3 cellular contexts compared by ENCODE assay signal in genomic region chr5:94025788-94026473, GRCh38.
TF ChIP-seq lines count a peak whose summit lies in the region.

No MANE protein-coding gene starts in this region.

TF ChIP-seq in A549, 52 proteins besides CTCF, POLR2A, EP300 and RAD21 (continued from another document):
- TF ChIP-seq MAFK (IDR thresholded peaks at IDR 0.05; ENCODE audit: partially characterized antibody) (no peak), SREBF2 (IDR thresholded peaks at IDR 0.05) (no peak)

TF ChIP-seq in GM12878, 131 proteins besides CTCF, POLR2A, EP300 and RAD21 (continued from another document):
- TF ChIP-seq KDM1A (IDR thresholded peaks at IDR 0.05; ENCODE audit: borderline replicate concordance) = no peak
- TF ChIP-seq BMI1 (IDR thresholded peaks at IDR 0.05; ENCODE audit: borderline replicate concordance) = no peak
- no peak for TF ChIP-seq SMARCA5 (IDR thresholded peaks at IDR 0.05)
- no peak for TF ChIP-seq NR2C2 (IDR thresholded peaks at IDR 0.05; ENCODE audit: borderline replicate concordance, control insufficient read depth, insufficient read length, low read depth)
- no peak for TF ChIP-seq SRF (IDR thresholded peaks at IDR 0.05; ENCODE audit: low read depth in 2 of 2, low read length in 2 of 2)
- TF ChIP-seq POLR2AphosphoS5 (IDR thresholded peaks at IDR 0.05; ENCODE audit: low read length) = no peak
- no peak for TF ChIP-seq TARDBP (IDR thresholded peaks at IDR 0.05; ENCODE audit: borderline replicate concordance)

TF ChIP-seq in HepG2, 621 proteins besides CTCF, POLR2A, EP300 and RAD21 (continued from another document and continues in another):
- TF ChIP-seq MTERF4 (CRISPR knock-in tag; IDR thresholded peaks at IDR 0.05) = no peak
- no peak for TF ChIP-seq LBX2 (CRISPR knock-in tag; IDR thresholded peaks at IDR 0.05; ENCODE audit: borderline replicate concordance)
- TF ChIP-seq KLF12 (CRISPR knock-in tag; IDR thresholded peaks at IDR 0.05; ENCODE audit: borderline replicate concordance) = peak; percentile 74; the same call in 1 of the 2 replicates
- TF ChIP-seq ZNF143 (CRISPR knock-in tag; IDR thresholded peaks at IDR 0.05) = no peak
- no peak for TF ChIP-seq SP5 (CRISPR knock-in tag; IDR thresholded peaks at IDR 0.05; ENCODE audit: borderline replicate concordance, low read depth)
- TF ChIP-seq ZNF546 (CRISPR knock-in tag; conservative IDR thresholded peaks at IDR 0.05) = no peak
- TF ChIP-seq SALL1 (CRISPR knock-in tag; IDR thresholded peaks at IDR 0.05) = peak; percentile 75
- no peak for TF ChIP-seq ZNF510 (CRISPR knock-in tag; IDR thresholded peaks at IDR 0.05; ENCODE audit: low read depth)
- TF ChIP-seq ZNF652 (CRISPR knock-in tag; IDR thresholded peaks at IDR 0.05; ENCODE audit: borderline replicate concordance, low read depth) = no peak
- TF ChIP-seq ZNF280D (CRISPR knock-in tag; IDR thresholded peaks at IDR 0.05) = no peak
- no peak for TF ChIP-seq KDM4B (CRISPR knock-in tag; IDR thresholded peaks at IDR 0.05)
- TF ChIP-seq TAF1 (CRISPR knock-in tag; IDR thresholded peaks at IDR 0.05) = no peak
- TF ChIP-seq CCDC6 (CRISPR knock-in tag; IDR thresholded peaks at IDR 0.05) = no peak
- TF ChIP-seq ZFP37 (CRISPR knock-in tag; IDR thresholded peaks at IDR 0.05; ENCODE audit: borderline replicate concordance) = no peak
- no peak for TF ChIP-seq ZNF362 (CRISPR knock-in tag; IDR thresholded peaks at IDR 0.05; ENCODE audit: borderline replicate concordance)
- TF ChIP-seq ZSCAN9 (CRISPR knock-in tag; IDR thresholded peaks at IDR 0.05; ENCODE audit: borderline replicate concordance) = no peak
- no peak for TF ChIP-seq TERF1 (CRISPR knock-in tag; IDR thresholded peaks at IDR 0.05)
- no peak for TF ChIP-seq ADNP (CRISPR knock-in tag; IDR thresholded peaks at IDR 0.05)
- peak; percentile 35; the same call in 1 of the 2 replicates for TF ChIP-seq SAP130 (CRISPR knock-in tag; IDR thresholded peaks at IDR 0.05; ENCODE audit: low read depth)
- peak; percentile 82 for TF ChIP-seq ZNF644 (CRISPR knock-in tag; IDR thresholded peaks at IDR 0.05; ENCODE audit: low read depth)
- TF ChIP-seq NFE2L1 (CRISPR knock-in tag; IDR thresholded peaks at IDR 0.05; ENCODE audit: borderline replicate concordance) = no peak
- TF ChIP-seq EEA1 (CRISPR knock-in tag; IDR thresholded peaks at IDR 0.05; ENCODE audit: borderline replicate concordance) = no peak
- TF ChIP-seq ZNF124 (CRISPR knock-in tag; IDR thresholded peaks at IDR 0.05) = no peak
- TF ChIP-seq NCOA5 (CRISPR knock-in tag; IDR thresholded peaks at IDR 0.05) = no peak
- TF ChIP-seq PBX2 (CRISPR knock-in tag; IDR thresholded peaks at IDR 0.05) = no peak
- no peak for TF ChIP-seq SOX5 (CRISPR knock-in tag; IDR thresholded peaks at IDR 0.05; ENCODE audit: borderline replicate concordance)
- TF ChIP-seq ZNF660 (CRISPR knock-in tag; IDR thresholded peaks at IDR 0.05; ENCODE audit: borderline replicate concordance, low read depth) = no peak
- peak; percentile 61; the same call in 1 of the 2 replicates for TF ChIP-seq ARID5B (CRISPR knock-in tag; IDR thresholded peaks at IDR 0.05)
- TF ChIP-seq NFKBIZ (CRISPR knock-in tag; IDR thresholded peaks at IDR 0.05) = no peak
- TF ChIP-seq E2F1 (CRISPR knock-in tag; IDR thresholded peaks at IDR 0.05) = no peak
- no peak for TF ChIP-seq REL (CRISPR knock-in tag; conservative IDR thresholded peaks at IDR 0.05)
- TF ChIP-seq ZBTB2 (CRISPR knock-in tag; IDR thresholded peaks at IDR 0.05; ENCODE audit: low read depth) = no peak
- no peak for TF ChIP-seq ZNF850 (CRISPR knock-in tag; conservative IDR thresholded peaks at IDR 0.05)
- no peak for TF ChIP-seq ZNF747 (CRISPR knock-in tag; IDR thresholded peaks at IDR 0.05; ENCODE audit: borderline replicate concordance)
- no peak for TF ChIP-seq PHF21A (CRISPR knock-in tag; IDR thresholded peaks at IDR 0.05)
- TF ChIP-seq HDAC1 (CRISPR knock-in tag; IDR thresholded peaks at IDR 0.05) = no peak
- TF ChIP-seq KLF13 (CRISPR knock-in tag; IDR thresholded peaks at IDR 0.05) = no peak
- TF ChIP-seq NPAS2 (CRISPR knock-in tag; IDR thresholded peaks at IDR 0.05; ENCODE audit: borderline replicate concordance) = no peak
- TF ChIP-seq SIN3A (IDR thresholded peaks at IDR 0.05; ENCODE audit: borderline replicate concordance, low read depth, low read length) = no peak
- TF ChIP-seq JUN (CRISPR knock-in tag; IDR thresholded peaks at IDR 0.05) = no peak
- peak; percentile 81 for TF ChIP-seq ZMYM4 (CRISPR knock-in tag; IDR thresholded peaks at IDR 0.05)
- no peak for TF ChIP-seq ZNF552 (CRISPR knock-in tag; IDR thresholded peaks at IDR 0.05; ENCODE audit: borderline replicate concordance)
- peak; percentile 77 for TF ChIP-seq ZBTB33 (CRISPR knock-in tag; IDR thresholded peaks at IDR 0.05)
- no peak for TF ChIP-seq ZFAT (CRISPR knock-in tag; conservative IDR thresholded peaks at IDR 0.05)
- 0 out of 2 replicates have a peak, but pooled peaks have one; percentile 13 for TF ChIP-seq ZMYM3 (CRISPR knock-in tag; IDR thresholded peaks at IDR 0.05)
- TF ChIP-seq MEF2D (CRISPR knock-in tag; IDR thresholded peaks at IDR 0.05) = no peak
- TF ChIP-seq CENPBD1 (CRISPR knock-in tag; IDR thresholded peaks at IDR 0.05; ENCODE audit: borderline replicate concordance, low read depth) = no peak
